ENCODE assay signal across 29 cellular contexts in the genomic region with DNA sequence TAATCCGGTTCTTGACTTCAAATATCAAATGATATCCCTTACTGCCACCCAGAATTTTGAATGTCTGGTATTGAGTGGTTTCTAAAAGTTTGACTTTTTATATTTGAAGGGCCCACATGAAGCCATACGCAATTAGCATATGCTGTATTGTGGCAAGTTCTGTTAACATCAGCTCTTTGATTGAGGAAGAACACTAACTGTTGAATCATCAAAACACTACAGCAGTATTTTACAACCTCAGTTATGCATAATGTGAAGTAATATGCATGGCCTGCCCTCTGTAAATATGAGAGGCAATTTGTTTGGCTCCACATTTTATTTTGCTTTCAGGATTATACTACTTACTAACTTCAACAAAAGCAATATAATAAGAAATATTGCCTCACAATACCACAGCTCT.
"Had no signal": no experiment of that assay in that cellular context is flagged by ENCODE, and none has a peak within 500 bp of the region (broad histone marks: within the 10 kb centered on the region; RNA-seq: fewer than 3 reads in every experiment).

No MANE protein-coding gene starts in this region.

- H3K9me3 ChIP-seq: Peyer's patch had no signal

- ATAC-seq: activated CD8-positive, alpha-beta memory T cell treated with anti-CD3 and anti-CD28 coated beads, Interleukin-2, amount 10 ng/mL, durations not matched to agents 7 days and 5 days; activated naive CD8-positive, alpha-beta T cell treated with anti-CD3 and anti-CD28 coated beads, Interleukin-2, amount 50 U/mL, for 24 hours; K562; PC-3; Right ventricle myocardium inferior had no signal

- H3K27ac ChIP-seq: Peyer's patch, WERI-Rb-1 had no signal

- DNase-seq: activated CD4-positive, alpha-beta memory T cell treated with anti-CD3 and anti-CD28 coated beads, Interleukin-2, amount 10 ng/mL, durations not matched to agents 7 days and 5 days; activated CD4-positive, alpha-beta T cell treated with anti-CD3 and anti-CD28 coated beads for 1 hour; activated CD4-positive, alpha-beta T cell treated with anti-CD3 and anti-CD28 coated beads for 48 hours; activated CD4-positive, CD25-positive, alpha-beta regulatory T cell; activated CD8-positive, alpha-beta memory T cell treated with anti-CD3 and anti-CD28 coated beads for 24 hours; activated CD8-positive, alpha-beta memory T cell treated with anti-CD3 and anti-CD28 coated beads, Interleukin-2, amount 10 ng/mL, durations not matched to agents 7 days and 5 days; activated CD8-positive, alpha-beta memory T cell treated with anti-CD3 and anti-CD28 coated beads, Interleukin-2, amount 50 U/mL, for 48 hours; activated effector memory CD4-positive, alpha-beta T cell treated with Interleukin-2 at 50 U/mL for 16 hours; activated naive CD4-positive, alpha-beta T cell treated with anti-CD3 and anti-CD28 coated beads, Interleukin-2, amount 10 ng/mL, durations not matched to agents 7 days and 5 days; activated naive CD8-positive, alpha-beta T cell treated with anti-CD3 and anti-CD28 coated beads, Interleukin-2, amount 50 U/mL, for 24 hours; activated T-cell treated with anti-CD3 and anti-CD28 coated beads, Interleukin-2, amount 50 U/mL, for 48 hours; amniotic stem cell; central memory CD4-positive, alpha-beta T cell; MM.1S; MV-4-11; NCI-H1092; NCI-H1436 treated with DMSO at 0.1 percent for 48 hours; NCI-H1694 treated with DMSO at 0.1 percent for 48 hours; NCI-H2029; NCI-H345; NCI-H524 treated with DMSO at 0.1 percent for 48 hours; PC-3; Peyer's patch; RPMI8226; SIG-M5; T1000; WERI-Rb-1 had no signal

- H3K27me3 ChIP-seq: Peyer's patch had no signal

- H3K4me3 ChIP-seq: K562, Peyer's patch had no signal

- H3K4me1 ChIP-seq: Peyer's patch had no signal

- H3K36me3 ChIP-seq: Peyer's patch, WERI-Rb-1 had no signal
